Comparison of ENCODE assay signal across 1 cellular context in genomic region chr4:67581208-67581857, GRCh38.
TF ChIP-seq lines count a peak whose summit lies in the region.

No MANE protein-coding gene starts in this region.

TF ChIP-seq in GM12878, 131 proteins besides CTCF, POLR2A, EP300 and RAD21 (continued from another document):
- TF ChIP-seq SRF (IDR thresholded peaks at IDR 0.05; ENCODE audit: low read depth in 2 of 2, low read length in 2 of 2) (no peak), RELB (IDR thresholded peaks at IDR 0.05; ENCODE audit: low read depth) (peak; percentile 62; the same call in 1 of the 2 replicates), CHD2 (IDR thresholded peaks at IDR 0.05; ENCODE audit: borderline replicate concordance, low read depth, low read length) (no peak), JUNB (IDR thresholded peaks at IDR 0.05) (peak; percentile 15; the same call in 1 of the 2 replicates), HSF1 (IDR thresholded peaks at IDR 0.05; ENCODE audit: low read depth, low read length) (no peak), FOXM1 (IDR thresholded peaks at IDR 0.05; ENCODE audit: low read depth, low read length) (0 out of 2 replicates have a peak, but pooled peaks have one; percentile 45), SIN3A (IDR thresholded peaks at IDR 0.05; ENCODE audit: low read depth, low read length) (no peak), CBX5 (IDR thresholded peaks at IDR 0.05; ENCODE audit: low read depth) (0 out of 2 replicates have a peak, but pooled peaks have one; percentile 56), IKZF2 (IDR thresholded peaks at IDR 0.05) (peak; percentile 17 to 25; a peak in 2 of 4 replicates), TAF1 (IDR thresholded peaks at IDR 0.05; ENCODE audit: borderline replicate concordance, low read depth, low read length) (no peak), CUX1 (IDR thresholded peaks at IDR 0.05; ENCODE audit: insufficient replicate concordance, low read depth, low read length) (no peak), PAX5 (IDR thresholded peaks at IDR 0.05; ENCODE audit: borderline replicate concordance, low read depth, low read length) (no peak), SREBF2 (IDR thresholded peaks at IDR 0.05; ENCODE audit: low read length) (no peak), ATF7 (IDR thresholded peaks at IDR 0.05; ENCODE audit: low read depth) (peak; percentile 21; the same call in 1 of the 2 replicates), IRF3 (IDR thresholded peaks at IDR 0.05) (no peak), CBFB (IDR thresholded peaks at IDR 0.05; ENCODE audit: low read depth) (peak; percentile 45; the same call in 1 of the 2 replicates), GABPA (IDR thresholded peaks at IDR 0.05; ENCODE audit: low read depth) (no peak), USF1 (IDR thresholded peaks at IDR 0.05; ENCODE audit: borderline replicate concordance, extremely low read length, insufficient read depth, low read depth, low read length) (no peak), POLR2AphosphoS2 (IDR thresholded peaks at IDR 0.05; ENCODE audit: low read depth, low read length) (no peak), USF2 (IDR thresholded peaks at IDR 0.05; ENCODE audit: borderline replicate concordance, low read depth, low read length) (no peak), JUND (IDR thresholded peaks at IDR 0.05; ENCODE audit: low read depth, low read length) (no peak), BCL3 (IDR thresholded peaks at IDR 0.05; ENCODE audit: borderline replicate concordance, insufficient read depth, low read depth, low read length, poor library complexity, severe bottlenecking) (no peak), ZBTB40 (IDR thresholded peaks at IDR 0.05; ENCODE audit: borderline replicate concordance) (no peak), DPF2 (IDR thresholded peaks at IDR 0.05) (peak; percentile 47; the same call in 1 of the 2 replicates), SP1 (IDR thresholded peaks at IDR 0.05; ENCODE audit: low read depth, low read length) (no peak), TCF7 (IDR thresholded peaks at IDR 0.05; ENCODE audit: borderline replicate concordance) (no peak), TARDBP (IDR thresholded peaks at IDR 0.05; ENCODE audit: borderline replicate concordance) (no peak)
